In the genomic region with DNA sequence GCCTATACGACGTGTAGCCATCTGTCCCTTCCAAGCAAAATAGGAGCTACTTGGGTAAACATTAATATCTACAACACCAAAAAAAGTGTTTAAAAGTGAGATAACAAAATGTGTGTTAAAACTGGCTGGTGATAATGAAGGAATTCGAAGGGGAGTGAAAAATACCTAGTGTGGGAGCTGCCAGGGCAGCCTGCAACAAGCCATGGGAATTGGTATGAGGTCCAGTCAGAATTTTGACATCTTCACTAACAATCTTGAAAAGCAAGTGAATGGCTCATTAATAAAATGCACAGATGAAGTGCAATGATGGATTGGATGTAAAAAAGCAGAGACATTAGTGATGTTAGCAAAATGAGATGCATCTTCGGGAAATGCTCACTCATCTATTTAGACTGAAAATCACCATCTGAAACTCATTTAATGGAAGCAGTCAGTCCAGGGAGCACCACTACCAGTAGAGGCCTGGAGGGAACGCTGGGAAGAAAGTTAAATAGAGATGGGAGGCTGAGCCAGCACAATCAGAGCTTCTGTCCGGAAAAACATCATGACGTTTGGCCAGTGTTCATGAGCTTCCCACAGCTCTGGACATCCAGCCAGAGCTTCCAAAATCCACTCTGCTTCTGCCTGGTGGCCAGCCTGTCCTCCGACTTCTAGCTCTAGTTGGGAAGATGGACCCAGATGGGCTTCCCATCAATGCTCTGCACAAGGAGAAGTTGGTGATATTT, we compare ENCODE assay signal across 12 cellular contexts.
DNase-seq lines count a peak whose midpoint lies in the region; ATAC-seq and TF ChIP-seq lines count a peak whose summit lies in the region.
"Had no signal": no experiment of that assay in that cellular context is flagged by ENCODE, and none has a peak within 500 bp of the region (broad histone marks: within the 10 kb centered on the region; RNA-seq: fewer than 3 reads in every experiment).

No MANE protein-coding gene starts in this region.

- no peak for TF ChIP-seq POLR2A in heart left ventricle (IDR thresholded peaks at IDR 0.05)

- 47 to 60% (median 54%) methylated on average over 8 of the region's 8 CpGs for WGBS in heart left ventricle, 4 donors
- WGBS in heart right ventricle, 2 donors: 46 to 48% methylated on average over 8 of the region's 8 CpGs

- TF ChIP-seq CTCF in heart left ventricle (IDR thresholded peaks at IDR 0.05) (no peak), left ventricle myocardium inferior (IDR thresholded peaks at IDR 0.05; ENCODE audit: borderline replicate concordance) (no peak), heart right ventricle (IDR thresholded peaks at IDR 0.05) (no peak), upper lobe of right lung (IDR thresholded peaks at IDR 0.05) (no peak)

- H3K9me3 ChIP-seq in heart left ventricle (no peaks in the 10 kb centered on the region), left ventricle myocardium inferior (replicated peaks) (no peaks in the 10 kb centered on the region), heart right ventricle (no peaks in the 10 kb centered on the region), upper lobe of right lung (no peaks in the 10 kb centered on the region)
- H3K9me3 ChIP-seq: BLaER1 treated with 17β-estradiol and CSF1 and Interleukin-3, amounts not matched to agents 10 nM and 100 nM; HAP-1 had no signal

- intact Hi-C loops in heart left ventricle (cut with DNase I): loop anchor here in 1 of 10 donors (10.0 kb wide), 1 partner anchor 364 kb away; no protein-coding TSS in a partner anchor
- intact Hi-C loops in left ventricle myocardium inferior (cut with micrococcal nuclease): no loop called here
- intact Hi-C loops in heart right ventricle (cut with DNase I): no loop called here
- intact Hi-C loops in sciatic nerve (cut with DNase I): no loop called here
- intact Hi-C loops in upper lobe of right lung (cut with DNase I): no loop called here

- DNase-seq in heart left ventricle (peak in 2 of 5 donors; percentile 42 to 43), left ventricle myocardium inferior (no peak), heart right ventricle (peak in 1 of 2 donors; percentile 40), sciatic nerve (ENCODE audit: low spot score) (no peak), upper lobe of right lung (no peak)
- DNase-seq in central memory CD4-positive, alpha-beta T cell: no peak
- DNase-seq: CD8-positive, alpha-beta T cell; DMS 273 treated with DMSO at 0.1 percent for 48 hours; GM23248 had no signal

- ATAC-seq in heart left ventricle (peak; percentile 55 to 84 (median 76)), heart right ventricle (peak; percentile 50 to 96 (median 89)), sciatic nerve (peak; percentile 74), HG02798 (IDR thresholded peaks at IDR 0.05; ENCODE audit: poor library complexity, unreplicated experiment) (no peak), upper lobe of right lung (no peak)
- ATAC-seq: CD8-positive, alpha-beta T cell had no signal

- H3K4me1 ChIP-seq in heart left ventricle (peaks cover 0 to 6% (median 0%) of the 10 kb centered on the region in 12 donors), left ventricle myocardium inferior (no peaks in the 10 kb centered on the region), heart right ventricle (no peaks in the 10 kb centered on the region), upper lobe of right lung (no peaks in the 10 kb centered on the region)
- H3K4me1 ChIP-seq: BLaER1 treated with 17β-estradiol and CSF1 and Interleukin-3, amounts not matched to agents 10 nM and 100 nM; HAP-1 had no signal

- H3K4me3 ChIP-seq in heart left ventricle (no peak overlapping the region), left ventricle myocardium inferior (no peak overlapping the region), heart right ventricle (no peak overlapping the region), upper lobe of right lung (no peak overlapping the region)
- H3K4me3 ChIP-seq: BLaER1 treated with 17β-estradiol and CSF1 and Interleukin-3, amounts not matched to agents 10 nM and 100 nM; GM23248; HAP-1 had no signal

- H3K36me3 ChIP-seq in heart left ventricle (no peaks in the 10 kb centered on the region), left ventricle myocardium inferior (no peaks in the 10 kb centered on the region), heart right ventricle (no peaks in the 10 kb centered on the region), upper lobe of right lung (no peaks in the 10 kb centered on the region)
- H3K36me3 ChIP-seq: BLaER1 treated with 17β-estradiol and CSF1 and Interleukin-3, amounts not matched to agents 10 nM and 100 nM; HAP-1 had no signal

- H3K27ac ChIP-seq in heart left ventricle (peak overlapping the region in 4 of 12 donors; percentile 1 to 27 (median 10)), left ventricle myocardium inferior (replicated peaks) (no peak overlapping the region), heart right ventricle (peak overlapping the region in 3 of 10 donors; percentile 1 to 52 (median 7)), upper lobe of right lung (no peak overlapping the region)
- H3K27ac ChIP-seq: BLaER1 treated with 17β-estradiol and CSF1 and Interleukin-3, amounts not matched to agents 10 nM and 100 nM; GM23248 had no signal

- H3K27me3 ChIP-seq in heart left ventricle: peaks cover 0 to 4% (median 0%) of the 10 kb centered on the region in 9 donors
- H3K27me3 ChIP-seq in left ventricle myocardium inferior (ENCODE audit: low read depth): no peaks in the 10 kb centered on the region
- peaks cover 0 to 10% (median 0%) of the 10 kb centered on the region in 7 donors for H3K27me3 ChIP-seq in heart right ventricle
- H3K27me3 ChIP-seq in upper lobe of right lung: no peaks in the 10 kb centered on the region
- H3K27me3 ChIP-seq: BLaER1 treated with 17β-estradiol and CSF1 and Interleukin-3, amounts not matched to agents 10 nM and 100 nM had no signal

Comparison
In these comparisons a context has a peak if more than half of its experiments do, and no peak if none do; other contexts are left out.
1. ATAC-seq: peak in heart left ventricle (4 of 4), heart right ventricle (8 of 8) and sciatic nerve (single experiment); none in HG02798 (single experiment) and upper lobe of right lung (single experiment).